ENCODE assay signal across 8 cellular contexts in genomic region chr12:6540181-6540877, GRCh38. TPM values are rescaled to one million over a fixed set of nuclear protein-coding genes. Genes with fewer than 3 reads are reported as not detected.
DNase-seq lines count a peak whose midpoint lies in the region; ATAC-seq lines count a peak whose summit lies in the region.

No MANE protein-coding gene starts in this region.

- H2AK5ac ChIP-seq in neuronal stem cell (ENCODE audit: low read depth, low read length): peak overlapping the region; percentile 69

- H3K23ac ChIP-seq in neuronal stem cell (ENCODE audit: low read depth, low read length, poor library complexity): peak overlapping the region; percentile 74

- no peak overlapping the region for H3K4me3 ChIP-seq in neuronal stem cell (ENCODE audit: low read length in 2 of 2)

- H2BK5ac ChIP-seq in neuronal stem cell (ENCODE audit: low read length): no peak overlapping the region

- H2AFZ ChIP-seq in neuronal stem cell (ENCODE audit: low read length): no peak overlapping the region

- POLR2A ChIA-PET in activated CD4-positive, alpha-beta T cell treated with anti-CD3 and anti-CD28 coated beads for 36 hours (lab: Charles Lee): interaction anchor here (0.7 to 1.3 kb wide), 4 partner anchors 8 to 283 kb away, joined by 3 to 5 read pairs (median 4); partner anchors contain the start of gene MRPL51

- H3K18ac ChIP-seq in neuronal stem cell (ENCODE audit: low read length): no peak overlapping the region

- no peak overlapping the region for H3K4ac ChIP-seq in neuronal stem cell (ENCODE audit: low read length)

- peak overlapping the region; percentile 45 for H3K27ac ChIP-seq in neuronal stem cell (replicated peaks; ENCODE audit: low read length)

- no peaks in the 10 kb centered on the region for H3K27me3 Mint-ChIP-seq in activated CD4-positive, alpha-beta T cell treated with anti-CD3 and anti-CD28 coated beads for 36 hours
- no peaks in the 10 kb centered on the region for H3K27me3 Mint-ChIP-seq in activated T-cell treated with anti-CD3 and anti-CD28 coated beads, Interleukin-2, amount 50 U/mL, for 24 hours

- no peak overlapping the region for H4K8ac ChIP-seq in neuronal stem cell (ENCODE audit: low read depth, low read length)

- peaks cover 17 to 30% of the 10 kb centered on the region in 2 donors for H3K4me1 ChIP-seq in neuronal stem cell (ENCODE audit: control insufficient read depth in 2 of 2, insufficient read depth in 1 of 2, low read depth in 1 of 2, low read length in 2 of 2)

- peak overlapping the region; percentile 45 for H3K4me3 Mint-ChIP-seq in activated CD4-positive, alpha-beta T cell treated with anti-CD3 and anti-CD28 coated beads for 36 hours
- H3K4me3 Mint-ChIP-seq in activated T-cell treated with anti-CD3 and anti-CD28 coated beads, Interleukin-2, amount 50 U/mL, for 24 hours: peak overlapping the region; percentile 92

- H2BK15ac ChIP-seq in neuronal stem cell (ENCODE audit: low read length): peak overlapping the region; percentile 32

- no peaks in the 10 kb centered on the region for H3K27me3 ChIP-seq in neuronal stem cell (ENCODE audit: control insufficient read depth in 3 of 3, insufficient read depth in 3 of 3, low read depth in 1 of 3, low read length in 3 of 3)

- DNase-seq in activated CD4-positive, alpha-beta T cell treated with anti-CD3 and anti-CD28 coated beads for 36 hours: peak; percentile 72
- no peak for DNase-seq in activated CD4-positive, alpha-beta T cell treated with anti-CD3 and anti-CD28 coated beads, Interleukin-2, amount 50 U/mL, for 4 hours
- peak; percentile 49 for DNase-seq in NCI-H2227 treated with DMSO at 0.1 percent for 48 hours (lab: John Stamatoyannopoulos, UW)
- DNase-seq in activated T-cell treated with anti-CD3 and anti-CD28 coated beads, Interleukin-2, amount 50 U/mL, for 24 hours: peak; percentile 73
- DNase-seq in fibroblast of peridontal ligament (ENCODE audit: extremely low read depth): peak; percentile 88
- DNase-seq in neuronal stem cell (ENCODE audit: low spot score): no peak
- no peak for DNase-seq in cerebellar nuclear complex (lab: John Stamatoyannopoulos, UW)

- no peak overlapping the region for H2BK120ac ChIP-seq in neuronal stem cell (ENCODE audit: low read depth, low read length)

- intact Hi-C loops in activated CD4-positive, alpha-beta T cell treated with anti-CD3 and anti-CD28 coated beads for 36 hours (cut with DNase I, micrococcal nuclease): loop anchor here in 1 of 2 experiments (1.0 kb wide), 1 partner anchor 16 kb away; the partner anchor contains the start of gene IFFO1

- H3K36me3 Mint-ChIP-seq in activated CD4-positive, alpha-beta T cell treated with anti-CD3 and anti-CD28 coated beads for 36 hours (ENCODE audit: low read depth): peaks cover 31% of the 10 kb centered on the region
- peaks cover 84% of the 10 kb centered on the region for H3K36me3 Mint-ChIP-seq in activated T-cell treated with anti-CD3 and anti-CD28 coated beads, Interleukin-2, amount 50 U/mL, for 24 hours (ENCODE audit: low read depth)

- WGBS in neuronal stem cell (ENCODE audit: extremely low coverage in 2 of 2, insufficient read length in 2 of 2, insufficient replicate concordance in 1 of 2), 2 donors: no CpG with 5 or more reads among the region's 35 CpGs

- H3K36me3 ChIP-seq in neuronal stem cell (replicated peaks in 1 of 2; ENCODE audit: control insufficient read depth in 2 of 2, insufficient read depth in 2 of 2, low read length in 2 of 2): peaks cover 42 to 66% of the 10 kb centered on the region in 2 donors

- peaks cover 0 to 2% of the 10 kb centered on the region in 2 donors for H3K9me3 ChIP-seq in neuronal stem cell (replicated peaks in 1 of 2; ENCODE audit: control insufficient read depth in 2 of 2, insufficient read depth in 1 of 2, low read depth in 1 of 2, low read length in 2 of 2)

- H2BK12ac ChIP-seq in neuronal stem cell (ENCODE audit: low read length): no peak overlapping the region

- ATAC-seq in activated CD4-positive, alpha-beta T cell treated with anti-CD3 and anti-CD28 coated beads for 36 hours: peak; percentile 24
- no peak for ATAC-seq in GM19035 (IDR thresholded peaks at IDR 0.05; ENCODE audit: unreplicated experiment)

- peak overlapping the region; percentile 46 for H4K91ac ChIP-seq in neuronal stem cell (ENCODE audit: low read depth, low read length, poor library complexity)

- peak overlapping the region; percentile 31 for H3K4me2 ChIP-seq in neuronal stem cell (ENCODE audit: insufficient read depth, low read length, poor library complexity, severe bottlenecking)

- peak overlapping the region; percentile 73 for H3K27ac Mint-ChIP-seq in activated CD4-positive, alpha-beta T cell treated with anti-CD3 and anti-CD28 coated beads for 36 hours
- H3K27ac Mint-ChIP-seq in activated T-cell treated with anti-CD3 and anti-CD28 coated beads, Interleukin-2, amount 50 U/mL, for 24 hours: peak overlapping the region; percentile 99

- CTCF ChIA-PET in activated CD4-positive, alpha-beta T cell treated with anti-CD3 and anti-CD28 coated beads for 36 hours (lab: Charles Lee): interaction anchor here (0.5 to 9.4 kb wide), 13 partner anchors 15 to 312 kb away, joined by 3 to 141 read pairs (median 4); partner anchors contain the start of genes CDCA3, IFFO1 and USP5

- no peaks in the 10 kb centered on the region for H3K9me3 Mint-ChIP-seq in activated CD4-positive, alpha-beta T cell treated with anti-CD3 and anti-CD28 coated beads for 36 hours (ENCODE audit: low read depth)
- H3K9me3 Mint-ChIP-seq in activated T-cell treated with anti-CD3 and anti-CD28 coated beads, Interleukin-2, amount 50 U/mL, for 24 hours: no peaks in the 10 kb centered on the region

- H3K79me1 ChIP-seq in neuronal stem cell (ENCODE audit: low read depth, low read length): peaks cover 7% of the 10 kb centered on the region

- no peak overlapping the region for H3K14ac ChIP-seq in neuronal stem cell (ENCODE audit: low read length)

- peaks cover 53% of the 10 kb centered on the region for H3K4me1 Mint-ChIP-seq in activated CD4-positive, alpha-beta T cell treated with anti-CD3 and anti-CD28 coated beads for 36 hours
- H3K4me1 Mint-ChIP-seq in activated T-cell treated with anti-CD3 and anti-CD28 coated beads, Interleukin-2, amount 50 U/mL, for 24 hours (ENCODE audit: low read depth): peaks cover 56% of the 10 kb centered on the region

- H3K9ac ChIP-seq in neuronal stem cell (ENCODE audit: low read depth, low read length, poor library complexity): no peak overlapping the region

RNA-seq across cellular contexts. Expression of gene GAPDH, which starts 6.0 kb away (rescaled TPM):
- total RNA-seq in activated CD4-positive, alpha-beta T cell treated with anti-CD3 and anti-CD28 coated beads for 36 hours: 1,000 to 10,000 TPM; 7,289 to 9,770 TPM
- 3,243 TPM for polyA plus RNA-seq in neuronal stem cell (2013, experiment 1 of 2)
- polyA plus RNA-seq in neuronal stem cell (2013, experiment 2 of 2): 3,181 TPM

RNA-seq across cellular contexts. Expression of gene IFFO1, which starts 15.5 kb away (rescaled TPM):
- total RNA-seq in activated CD4-positive, alpha-beta T cell treated with anti-CD3 and anti-CD28 coated beads for 36 hours: 1 to 10 TPM; 8.1 to 8.4 TPM
- 11.5 TPM for polyA plus RNA-seq in neuronal stem cell (2013, experiment 1 of 2)
- 10.5 TPM for polyA plus RNA-seq in neuronal stem cell (2013, experiment 2 of 2)

RNA-seq across cellular contexts. Expression of gene NOP2, which starts 27.8 kb away (rescaled TPM):
- total RNA-seq in activated CD4-positive, alpha-beta T cell treated with anti-CD3 and anti-CD28 coated beads for 36 hours: 10 to 100 TPM; 93.2 to 97.1 TPM
- polyA plus RNA-seq in neuronal stem cell (2013, experiment 1 of 2): 27.0 TPM
- polyA plus RNA-seq in neuronal stem cell (2013, experiment 2 of 2): 24.3 TPM

RNA-seq across cellular contexts. Expression of gene NCAPD2, which starts 46.4 kb away (rescaled TPM):
- 100 to 1,000 TPM; 199 to 210 TPM for total RNA-seq in activated CD4-positive, alpha-beta T cell treated with anti-CD3 and anti-CD28 coated beads for 36 hours
- 78.4 TPM for polyA plus RNA-seq in neuronal stem cell (2013, experiment 1 of 2)
- 81.0 TPM for polyA plus RNA-seq in neuronal stem cell (2013, experiment 2 of 2)

RNA-seq across cellular contexts. Expression of gene MRPL51, which starts 47.3 kb away (rescaled TPM):
- total RNA-seq in activated CD4-positive, alpha-beta T cell treated with anti-CD3 and anti-CD28 coated beads for 36 hours: 100 to 1,000 TPM; 232 to 275 TPM
- polyA plus RNA-seq in neuronal stem cell (2013, experiment 1 of 2): 584 TPM
- 624 TPM for polyA plus RNA-seq in neuronal stem cell (2013, experiment 2 of 2)

Comparison
In these comparisons a context has a peak if more than half of its experiments do, and no peak if none do; other contexts are left out.
1. DNase-seq: peak in activated CD4-positive, alpha-beta T cell treated with anti-CD3 and anti-CD28 coated beads for 36 hours (single experiment), NCI-H2227 treated with DMSO at 0.1 percent for 48 hours (single experiment), activated T-cell treated with anti-CD3 and anti-CD28 coated beads, Interleukin-2, amount 50 U/mL, for 24 hours (single experiment) and fibroblast of peridontal ligament (single experiment); none in activated CD4-positive, alpha-beta T cell treated with anti-CD3 and anti-CD28 coated beads, Interleukin-2, amount 50 U/mL, for 4 hours (0 of 2), neuronal stem cell (single experiment) and cerebellar nuclear complex (0 of 2).